ENCODE assay signal across 10 cellular contexts in the genomic region with DNA sequence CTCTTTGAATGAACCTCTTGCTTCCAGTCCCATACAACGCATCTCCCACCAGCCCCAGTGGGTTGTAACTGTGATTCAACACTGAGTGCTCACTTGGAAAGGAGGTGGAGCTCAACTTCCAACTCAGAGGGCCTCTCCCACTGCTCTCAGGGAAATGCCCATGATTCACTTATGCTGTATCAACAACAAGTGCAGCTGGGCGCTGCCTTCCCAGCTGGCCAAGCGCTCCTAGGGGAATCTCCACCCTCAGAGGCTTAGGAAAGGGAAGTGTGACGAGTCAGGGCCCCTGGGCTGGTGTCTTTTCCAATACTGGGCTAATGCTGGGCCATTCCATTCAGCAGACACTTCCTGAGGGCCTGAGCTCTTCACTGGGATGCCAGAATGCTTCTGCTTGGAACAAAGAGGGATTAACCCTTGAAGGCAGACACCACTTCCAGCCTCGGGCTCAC. TPM values are rescaled to one million over a fixed set of nuclear protein-coding genes. Genes with fewer than 3 reads are reported as not detected.
DNase-seq lines count a peak whose midpoint lies in the region; ATAC-seq and TF ChIP-seq lines count a peak whose summit lies in the region.
"Had no signal": no experiment of that assay in that cellular context is flagged by ENCODE, and none has a peak within 500 bp of the region (broad histone marks: within the 10 kb centered on the region; RNA-seq: fewer than 3 reads in every experiment).

No MANE protein-coding gene starts in this region.

- WGBS in lung, 2 donors = 60 to 72% methylated on average over 5 of the region's 5 CpGs

- peaks cover 8% of the 10 kb centered on the region for H3K4me1 Mint-ChIP-seq in activated naive CD4-positive, alpha-beta T cell treated with anti-CD3 and anti-CD28 coated beads, Interleukin-2, amount 50 U/mL, for 24 hours
- peaks cover 57% of the 10 kb centered on the region for H3K4me1 Mint-ChIP-seq in activated CD8-positive, alpha-beta memory T cell treated with anti-CD3 and anti-CD28 coated beads, Interleukin-2, amount 10 ng/mL, durations not matched to agents 7 days and 5 days

- H3K9me3 Mint-ChIP-seq in activated naive CD4-positive, alpha-beta T cell treated with anti-CD3 and anti-CD28 coated beads, Interleukin-2, amount 50 U/mL, for 24 hours = no peaks in the 10 kb centered on the region
- H3K9me3 Mint-ChIP-seq in activated CD8-positive, alpha-beta memory T cell treated with anti-CD3 and anti-CD28 coated beads, Interleukin-2, amount 10 ng/mL, durations not matched to agents 7 days and 5 days (ENCODE audit: low read depth) = no peaks in the 10 kb centered on the region

- POLR2A ChIA-PET in A673 (lab: Charles Lee; ENCODE audit: low non-redundant PET) = no interaction called here

- no peaks in the 10 kb centered on the region for H3K9me3 ChIP-seq in A673 (ENCODE audit: low read depth, low read length, poor library complexity, severe bottlenecking)
- H3K9me3 ChIP-seq in lung (ENCODE audit: control insufficient read depth in 2 of 2, insufficient read depth in 1 of 2, low read length in 1 of 2) = no peaks in the 10 kb centered on the region
- H3K9me3 ChIP-seq: SJSA1 had no signal

- H3K27ac ChIP-seq in A673 (ENCODE audit: low read depth, low read length, poor library complexity, severe bottlenecking) (no peak overlapping the region), lung (ENCODE audit: low read depth in 1 of 2, low read length in 1 of 2) (no peak overlapping the region)
- H3K27ac ChIP-seq: SJSA1 had no signal

- CTCF ChIA-PET in A673 (lab: Charles Lee) = no interaction called here
- CTCF ChIA-PET in activated CD8-positive, alpha-beta memory T cell treated with anti-CD3 and anti-CD28 coated beads, Interleukin-2, amount 10 ng/mL, durations not matched to agents 7 days and 5 days (lab: Charles Lee) = interaction anchor here (0.7 to 5.8 kb wide), 6 partner anchors 8 to 124 kb away, joined by 3 to 69 read pairs (median 5); a partner anchor contains a TSS

- H3K4me3 ChIP-seq in A673 (ENCODE audit: low read depth, low read length, poor library complexity, severe bottlenecking) = no peak overlapping the region
- no peak overlapping the region for H3K4me3 ChIP-seq in lung
- H3K4me3 ChIP-seq: SJSA1 had no signal

- peak; percentile 53 for ATAC-seq in lung (ENCODE audit: insufficient read depth, low FRiP score)
- ATAC-seq in activated CD8-positive, alpha-beta memory T cell treated with anti-CD3 and anti-CD28 coated beads, Interleukin-2, amount 10 ng/mL, durations not matched to agents 7 days and 5 days = no peak
- no peak for ATAC-seq in HG03354 (IDR thresholded peaks at IDR 0.05; ENCODE audit: poor library complexity, severe bottlenecking, unreplicated experiment)

- H3K4me1 ChIP-seq in A673 (ENCODE audit: insufficient read depth, low read length, poor library complexity, severe bottlenecking) (no peaks in the 10 kb centered on the region), lung (ENCODE audit: control insufficient read depth in 2 of 2, insufficient read depth in 2 of 2, low read length in 2 of 2) (no peaks in the 10 kb centered on the region)
- H3K4me1 ChIP-seq: SJSA1 had no signal

- no peaks in the 10 kb centered on the region for H3K27me3 Mint-ChIP-seq in activated naive CD4-positive, alpha-beta T cell treated with anti-CD3 and anti-CD28 coated beads, Interleukin-2, amount 50 U/mL, for 24 hours
- H3K27me3 Mint-ChIP-seq in activated CD8-positive, alpha-beta memory T cell treated with anti-CD3 and anti-CD28 coated beads, Interleukin-2, amount 10 ng/mL, durations not matched to agents 7 days and 5 days = no peaks in the 10 kb centered on the region

- TF ChIP-seq CTCF in A673 (conservative IDR thresholded peaks at IDR 0.05; ENCODE audit: low read depth, low read length) (no peak), lung (IDR thresholded peaks at IDR 0.05; ENCODE audit: control extremely low read depth, extremely low read depth) (no peak)

- no TSS peak for BruUV-seq in A673 (replicated peaks; lab: Mats Ljungman, UMichigan)

- H3K36me3 ChIP-seq in A673 (ENCODE audit: insufficient read depth, low read length, poor library complexity, severe bottlenecking) (no peaks in the 10 kb centered on the region), lung (ENCODE audit: control insufficient read depth in 2 of 2, insufficient read depth in 2 of 2, low read length in 2 of 2) (no peaks in the 10 kb centered on the region)
- H3K36me3 ChIP-seq: SJSA1 had no signal

- H3K36me3 Mint-ChIP-seq in activated naive CD4-positive, alpha-beta T cell treated with anti-CD3 and anti-CD28 coated beads, Interleukin-2, amount 50 U/mL, for 24 hours = no peaks in the 10 kb centered on the region
- H3K36me3 Mint-ChIP-seq in activated CD8-positive, alpha-beta memory T cell treated with anti-CD3 and anti-CD28 coated beads, Interleukin-2, amount 10 ng/mL, durations not matched to agents 7 days and 5 days = peaks cover 6% of the 10 kb centered on the region

- H3K27me3 ChIP-seq in A673 (replicated peaks; ENCODE audit: insufficient read depth, low read depth, low read length, poor library complexity) = peaks cover 4% of the 10 kb centered on the region
- H3K27me3 ChIP-seq in lung (ENCODE audit: control insufficient read depth, insufficient read depth) = no peaks in the 10 kb centered on the region
- H3K27me3 ChIP-seq: SJSA1 had no signal

- H3K27ac Mint-ChIP-seq in activated naive CD4-positive, alpha-beta T cell treated with anti-CD3 and anti-CD28 coated beads, Interleukin-2, amount 50 U/mL, for 24 hours = peak overlapping the region; percentile 59
- no peak overlapping the region for H3K27ac Mint-ChIP-seq in activated CD8-positive, alpha-beta memory T cell treated with anti-CD3 and anti-CD28 coated beads, Interleukin-2, amount 10 ng/mL, durations not matched to agents 7 days and 5 days

- intact Hi-C loops in A673 (cut with micrococcal nuclease; ENCODE audit: unreplicated experiment) = no loop called here

- peak; percentile 12 for DNase-seq in A673 (ENCODE audit: low spot score)
- DNase-seq in HCEC 1CT = peak; percentile 78
- peak; percentile 30 for DNase-seq in lung (ENCODE audit: low spot score)
- DNase-seq in NCI-H2081 (lab: John Stamatoyannopoulos, UW) = no peak
- no peak for DNase-seq in activated CD8-positive, alpha-beta memory T cell treated with anti-CD3 and anti-CD28 coated beads, Interleukin-2, amount 10 ng/mL, durations not matched to agents 7 days and 5 days
- no peak for DNase-seq in SK-N-DZ (ENCODE audit: low spot score)

- H3K4me3 Mint-ChIP-seq in activated naive CD4-positive, alpha-beta T cell treated with anti-CD3 and anti-CD28 coated beads, Interleukin-2, amount 50 U/mL, for 24 hours = no peak overlapping the region
- H3K4me3 Mint-ChIP-seq in activated CD8-positive, alpha-beta memory T cell treated with anti-CD3 and anti-CD28 coated beads, Interleukin-2, amount 10 ng/mL, durations not matched to agents 7 days and 5 days = no peak overlapping the region

RNA-seq across cellular contexts. Expression of a gene that starts 8.1 kb away (rescaled TPM):
- not detected in 2 replicates for total RNA-seq in A673 (2021)
- under 1 TPM in 1 of 2 donors, not detected in 1; 0.11 TPM for total RNA-seq in lung
- polyA plus RNA-seq in lung = not detected
- total RNA-seq in activated CD8-positive, alpha-beta memory T cell treated with anti-CD3 and anti-CD28 coated beads, Interleukin-2, amount 10 ng/mL, durations not matched to agents 7 days and 5 days = not detected
- not detected in 2 replicates for polyA plus RNA-seq in SK-N-DZ (2014; cell fraction: cytosol; rRNA removed)
- polyA plus RNA-seq in SK-N-DZ (2014; cell fraction: nucleus; rRNA removed) = not detected in 2 replicates
- total RNA-seq: SJSA1, temporal lobe had no signal

RNA-seq across cellular contexts. Expression of a gene that starts 45.2 kb away (rescaled TPM):
- 4.4 and 4.5 TPM in 2 replicates for total RNA-seq in A673 (2021)
- total RNA-seq in lung = 10 to 100 TPM in 1 of 2 donors, 1 to 10 TPM in 1; 7.0 to 25.3 TPM
- 1 to 10 TPM; 1.4 to 3.7 TPM for polyA plus RNA-seq in lung
- 1 to 10 TPM; 1.7 to 1.8 TPM for total RNA-seq in activated CD8-positive, alpha-beta memory T cell treated with anti-CD3 and anti-CD28 coated beads, Interleukin-2, amount 10 ng/mL, durations not matched to agents 7 days and 5 days
- polyA plus RNA-seq in SK-N-DZ (2014; cell fraction: cytosol; rRNA removed) = 22.1 and 22.2 TPM in 2 replicates
- polyA plus RNA-seq in SK-N-DZ (2014; cell fraction: nucleus; rRNA removed) = 46.5 and 74.9 TPM in 2 replicates

Comparison
In these comparisons a context has a peak if more than half of its experiments do, and no peak if none do; other contexts are left out.
1. DNase-seq: peak in A673 (single experiment), HCEC 1CT (single experiment) and lung (single experiment); none in NCI-H2081 (0 of 2), activated CD8-positive, alpha-beta memory T cell treated with anti-CD3 and anti-CD28 coated beads, Interleukin-2, amount 10 ng/mL, durations not matched to agents 7 days and 5 days (single experiment) and SK-N-DZ (single experiment).